20 cellular contexts compared by ENCODE assay signal in genomic region chr19:35666251-35666913, GRCh38. TPM values are rescaled to one million over a fixed set of nuclear protein-coding genes. Genes with fewer than 3 reads are reported as not detected.
DNase-seq lines count a peak whose midpoint lies in the region; ATAC-seq and TF ChIP-seq lines count a peak whose summit lies in the region.
"Had no signal": no experiment of that assay in that cellular context is flagged by ENCODE, and none has a peak within 500 bp of the region (broad histone marks: within the 10 kb centered on the region; RNA-seq: fewer than 3 reads in every experiment).

UPK1A (plus strand) TSS chr19:35666517; CDS start chr19:35666813, 296 bp downstream.

- no peaks in the 10 kb centered on the region for H3K9me3 ChIP-seq in Karpas-422 (ENCODE audit: low read length)
- H3K9me3 ChIP-seq: BE2C had no signal

- no peaks in the 10 kb centered on the region for H3K9me3 Mint-ChIP-seq in type B pancreatic cell
- H3K9me3 Mint-ChIP-seq: HFFc6 had no signal

- no peak within 1 kb of the TSS for H2AFZ ChIP-seq in Karpas-422 (ENCODE audit: low read length)
- H2AFZ ChIP-seq: GM23248 had no signal

- no peaks in the 10 kb centered on the region for H3K9me2 ChIP-seq in Karpas-422 (replicated peaks; ENCODE audit: insufficient read depth, low read length)

- H3K27me3 ChIP-seq in Karpas-422 (ENCODE audit: low read length) (no peaks in the 10 kb centered on the region), dorsolateral prefrontal cortex (peaks cover 0 to 5% (median 0%) of the 10 kb centered on the region in 45 donors)

- H3K36me3 ChIP-seq in Karpas-422 (ENCODE audit: insufficient read depth, low read length): no peaks in the 10 kb centered on the region
- H3K36me3 ChIP-seq: BE2C had no signal

- TF ChIP-seq CTCF in type B pancreatic cell (conservative IDR thresholded peaks at IDR 0.05) (no peak), dorsolateral prefrontal cortex (IDR thresholded peaks at IDR 0.05 in 54 of 56, conservative IDR thresholded peaks at IDR 0.05 in 2 of 56; ENCODE audit: low read depth in 1 of 56, partially characterized antibody in 56 of 56) (no peak)

- no peaks in the 10 kb centered on the region for H3K4me1 Mint-ChIP-seq in type B pancreatic cell (ENCODE audit: unreplicated experiment)

- no peaks in the 10 kb centered on the region for H3K79me2 ChIP-seq in Karpas-422 (ENCODE audit: low read length)

- ATAC-seq in left ventricle myocardium superior: peak; percentile 26
- no peak for ATAC-seq in left cardiac atrium
- ATAC-seq in left colon: peak; percentile 32
- no peak for ATAC-seq in GM21423 (IDR thresholded peaks at IDR 0.05; ENCODE audit: unreplicated experiment)

- intact Hi-C loops in left ventricle myocardium superior (cut with micrococcal nuclease) (no loop called here), left cardiac atrium (cut with DNase I) (no loop called here), left colon (cut with DNase I, micrococcal nuclease) (no loop called here), dorsolateral prefrontal cortex (cut with DNase I) (no loop called here)

- H3K27ac Mint-ChIP-seq in type B pancreatic cell: peak within 1 kb of the TSS; percentile 75
- H3K27ac Mint-ChIP-seq: HFFc6 had no signal

- DNase-seq in left ventricle myocardium superior: no peak
- no peak for DNase-seq in left cardiac atrium
- peak; percentile 16 for DNase-seq in Karpas-422
- DNase-seq in left colon: no peak
- no peak for DNase-seq in type B pancreatic cell (ENCODE audit: extremely low spot score, unreplicated experiment)
- DNase-seq in RKO (ENCODE audit: low spot score): no peak
- DNase-seq in dorsolateral prefrontal cortex: no peak
- DNase-seq: BE2C; CD4-positive, alpha-beta memory T cell; DND-41; GF-D8; GM23248; HFFc6; NCI-H1417; NCI-H2029; NCI-H2171 treated with DMSO at 0.1 percent for 48 hours; NCI-H510A; NCI-H82; SIG-M5 had no signal

- H3K4me2 ChIP-seq in Karpas-422 (ENCODE audit: low read depth, low read length, poor library complexity, severe bottlenecking): no peak within 1 kb of the TSS

- H3K4me3 ChIP-seq in Karpas-422 (ENCODE audit: low read length) (no peak within 1 kb of the TSS), dorsolateral prefrontal cortex (no peak within 1 kb of the TSS)
- H3K4me3 ChIP-seq: GM23248 had no signal

- no peaks in the 10 kb centered on the region for H3K4me1 ChIP-seq in Karpas-422 (ENCODE audit: low read length)
- H3K4me1 ChIP-seq: BE2C had no signal

- H3K4me3 Mint-ChIP-seq in type B pancreatic cell: peak within 1 kb of the TSS; percentile 67
- H3K4me3 Mint-ChIP-seq: CD4-positive, alpha-beta memory T cell; HFFc6 had no signal

- peaks cover 9% of the 10 kb centered on the region for H3K36me3 Mint-ChIP-seq in type B pancreatic cell

- H4K20me1 ChIP-seq in Karpas-422 (ENCODE audit: insufficient read depth, low read depth, low read length): no peaks in the 10 kb centered on the region

- peaks cover 15% of the 10 kb centered on the region for H3K27me3 Mint-ChIP-seq in type B pancreatic cell

- H3K27ac ChIP-seq in Karpas-422 (ENCODE audit: low read length): no peak within 1 kb of the TSS
- H3K27ac ChIP-seq in dorsolateral prefrontal cortex: no peak within 1 kb of the TSS
- H3K27ac ChIP-seq: GM23248 had no signal

- no peak within 1 kb of the TSS for H3K9ac ChIP-seq in Karpas-422 (ENCODE audit: low read length)
- H3K9ac ChIP-seq: GM23248 had no signal

RNA-seq across cellular contexts. Expression of gene UPK1A, which starts in this region (rescaled TPM):
- total RNA-seq in left ventricle myocardium superior: not detected
- total RNA-seq in left cardiac atrium: not detected
- total RNA-seq in Karpas-422 (2014; rRNA removed; shearing (Covaris generic); ENCODE audit: low replicate concordance): not detected in 2 replicates
- total RNA-seq in left colon: under 1 TPM; 0.20 to 0.27 TPM
- total RNA-seq in type B pancreatic cell (ENCODE audit: low replicate concordance): 4.4 and 5.1 TPM in 2 replicates
- total RNA-seq in dorsolateral prefrontal cortex: 1 to 10 TPM in 5 of 120 experiments, under 1 TPM in 12, not detected in 103; 0.39 to 1.3 (median 0.61) TPM
- total RNA-seq: GM23248 had no signal

Comparison
In these comparisons a context has a peak if more than half of its experiments do, and no peak if none do; other contexts are left out.
1. Peak in ATAC-seq in left ventricle myocardium superior; RNA of the gene not detected or under 1 TPM.
2. Peak in DNase-seq in Karpas-422; RNA of the gene not detected or under 1 TPM.
3. Peak in ATAC-seq in left colon; RNA of the gene not detected or under 1 TPM.